In the genomic region with DNA sequence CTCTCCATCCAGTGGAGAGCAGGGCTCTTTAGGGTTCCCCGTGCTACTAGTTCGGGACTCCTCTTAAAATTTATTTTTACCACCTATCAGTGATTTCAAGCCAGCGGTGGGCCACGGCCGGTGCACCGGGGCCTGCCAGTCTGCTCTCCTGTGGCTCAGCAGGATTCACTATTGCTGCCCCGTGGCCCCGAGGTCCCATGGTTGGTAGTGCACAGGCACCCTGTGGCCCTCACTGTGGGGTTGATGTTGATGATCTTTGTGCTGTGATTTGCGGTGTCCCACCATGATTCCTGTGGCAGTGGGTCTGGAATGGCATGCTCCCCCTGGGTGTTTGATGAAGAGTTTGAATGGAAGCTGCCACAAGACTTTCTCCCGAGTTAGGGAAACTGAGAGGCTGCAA, we compare ENCODE assay signal across 30 cellular contexts. TPM values are rescaled to one million over a fixed set of nuclear protein-coding genes. Genes with fewer than 3 reads are reported as not detected.
"Had no signal": no experiment of that assay in that cellular context is flagged by ENCODE, and none has a peak within 500 bp of the region (broad histone marks: within the 10 kb centered on the region; RNA-seq: fewer than 3 reads in every experiment).

No MANE protein-coding gene starts in this region.

- H3K4me1 ChIP-seq: esophagus squamous epithelium, gastroesophageal sphincter had no signal

- H3K36me3 Mint-ChIP-seq: activated CD4-positive, alpha-beta memory T cell treated with anti-CD3 and anti-CD28 coated beads for 36 hours had no signal

- ATAC-seq: activated CD4-positive, alpha-beta T cell treated with anti-CD3 and anti-CD28 coated beads for 36 hours; activated naive CD4-positive, alpha-beta T cell treated with anti-CD3 and anti-CD28 coated beads, Interleukin-2, amount 50 U/mL, for 72 hours; activated T-cell treated with anti-CD3 and anti-CD28 coated beads, Interleukin-2, amount 50 U/mL, for 72 hours; body of pancreas; effector memory CD8-positive, alpha-beta T cell; gastroesophageal sphincter had no signal

- H3K4me3 Mint-ChIP-seq: activated CD4-positive, alpha-beta memory T cell treated with anti-CD3 and anti-CD28 coated beads for 36 hours; activated CD4-positive, alpha-beta T cell treated with anti-CD3 and anti-CD28 coated beads for 36 hours; activated CD4-positive, alpha-beta T cell treated with anti-CD3 and anti-CD28 coated beads, Interleukin-2, amount 10 ng/mL, durations not matched to agents 24 days and 14 days; activated naive CD4-positive, alpha-beta T cell treated with anti-CD3 and anti-CD28 coated beads, Interleukin-2, amount 10 ng/mL, durations not matched to agents 7 days and 5 days; activated T-cell treated with anti-CD3 and anti-CD28 coated beads, Interleukin-2, amount 50 U/mL, for 24 hours; activated T-cell treated with anti-CD3 and anti-CD28 coated beads, Interleukin-2, amount 50 U/mL, for 72 hours; effector memory CD8-positive, alpha-beta T cell had no signal

- H3K27ac Mint-ChIP-seq: activated CD4-positive, alpha-beta memory T cell treated with anti-CD3 and anti-CD28 coated beads for 36 hours; activated CD4-positive, alpha-beta T cell treated with anti-CD3 and anti-CD28 coated beads for 36 hours; activated CD4-positive, alpha-beta T cell treated with anti-CD3 and anti-CD28 coated beads, Interleukin-2, amount 10 ng/mL, durations not matched to agents 24 days and 14 days; activated naive CD4-positive, alpha-beta T cell treated with anti-CD3 and anti-CD28 coated beads, Interleukin-2, amount 10 ng/mL, durations not matched to agents 7 days and 5 days; activated T-cell treated with anti-CD3 and anti-CD28 coated beads, Interleukin-2, amount 50 U/mL, for 24 hours; activated T-cell treated with anti-CD3 and anti-CD28 coated beads, Interleukin-2, amount 50 U/mL, for 72 hours; effector memory CD8-positive, alpha-beta T cell had no signal

- H3K4me1 Mint-ChIP-seq: activated CD4-positive, alpha-beta T cell treated with anti-CD3 and anti-CD28 coated beads for 36 hours; activated CD4-positive, alpha-beta T cell treated with anti-CD3 and anti-CD28 coated beads, Interleukin-2, amount 10 ng/mL, durations not matched to agents 24 days and 14 days; activated naive CD4-positive, alpha-beta T cell treated with anti-CD3 and anti-CD28 coated beads, Interleukin-2, amount 10 ng/mL, durations not matched to agents 7 days and 5 days had no signal

- DNase-seq: activated CD4-positive, alpha-beta memory T cell treated with anti-CD3 and anti-CD28 coated beads for 36 hours; activated CD4-positive, alpha-beta T cell treated with anti-CD3 and anti-CD28 coated beads for 36 hours; activated CD4-positive, alpha-beta T cell treated with anti-CD3 and anti-CD28 coated beads, Interleukin-2, amount 10 ng/mL, durations not matched to agents 24 days and 14 days; activated CD4-positive, CD25-positive, alpha-beta regulatory T cell; activated CD4-positive, CD25-positive, alpha-beta regulatory T cell treated with anti-CD3 and anti-CD28 coated beads, Interleukin-2, amount 50 U/mL, for 72 hours; activated CD8-positive, alpha-beta memory T cell treated with anti-CD3 and anti-CD28 coated beads, Interleukin-2, amount 50 U/mL, for 48 hours; activated gamma-delta T cell; activated naive CD4-positive, alpha-beta T cell; activated naive CD4-positive, alpha-beta T cell treated with anti-CD3 and anti-CD28 coated beads, Interleukin-2, amount 10 ng/mL, durations not matched to agents 7 days and 5 days; activated T-cell treated with anti-CD3 and anti-CD28 coated beads for 4 hours; activated T-cell treated with anti-CD3 and anti-CD28 coated beads, Interleukin-2, amount 50 U/mL, for 24 hours; activated T-cell treated with anti-CD3 and anti-CD28 coated beads, Interleukin-2, amount 50 U/mL, for 72 hours; amniotic stem cell; anterior cingulate cortex; body of pancreas; caudate nucleus; cortex of kidney; dermis blood vessel endothelial cell; effector CD4-positive, alpha-beta T cell; effector memory CD8-positive, alpha-beta T cell; esophagus squamous epithelium; foreskin melanocyte; T-helper 2 cell had no signal

- H3K9me3 Mint-ChIP-seq: effector memory CD8-positive, alpha-beta T cell had no signal

- H3K27ac ChIP-seq: body of pancreas, epithelial cell of prostate, esophagus squamous epithelium, gastroesophageal sphincter had no signal

- H3K4me3 ChIP-seq: body of pancreas, esophagus squamous epithelium, gastroesophageal sphincter had no signal

- FAIRE-seq: colon, endothelial cell of umbilical vein had no signal

- H3K36me3 ChIP-seq: esophagus squamous epithelium, gastroesophageal sphincter had no signal

RNA-seq across cellular contexts. Expression of a gene that starts 12.6 kb away (rescaled TPM):
- total RNA-seq: activated CD4-positive, alpha-beta memory T cell treated with anti-CD3 and anti-CD28 coated beads for 36 hours; activated CD4-positive, alpha-beta T cell treated with anti-CD3 and anti-CD28 coated beads for 36 hours; activated CD4-positive, alpha-beta T cell treated with anti-CD3 and anti-CD28 coated beads, Interleukin-2, amount 10 ng/mL, durations not matched to agents 24 days and 14 days; activated naive CD4-positive, alpha-beta T cell treated with anti-CD3 and anti-CD28 coated beads, Interleukin-2, amount 50 U/mL, for 72 hours; activated T-cell treated with anti-CD3 and anti-CD28 coated beads, Interleukin-2, amount 50 U/mL, for 72 hours; chondrocyte; T-helper 1 cell treated with Interleukin-12 subunit alpha and Interleukin-12 subunit beta and Interleukin-4 antibody, amounts not matched to agents 30 ng/mL and 1 ng/mL, for 36 hours had no signal
